1 cellular context compared by ENCODE assay signal in genomic region chr1:119783354-119784126, GRCh38.
A peak's percentile ranks its signal among the peaks of the same experiment; 100 is the strongest.
TF ChIP-seq lines count a peak whose summit lies in the region.

No MANE protein-coding gene starts in this region.

TF ChIP-seq in HepG2, 621 proteins besides CTCF, POLR2A, EP300 and RAD21 (continued from another document):
- TF ChIP-seq DMTF1 (CRISPR knock-in tag; IDR thresholded peaks at IDR 0.05) (no peak), ZNF761 (CRISPR knock-in tag; conservative IDR thresholded peaks at IDR 0.05) (no peak), SOX13 (IDR thresholded peaks at IDR 0.05) (no peak), SOX13 (CRISPR knock-in tag; conservative IDR thresholded peaks at IDR 0.05 in 1 of 2, IDR thresholded peaks at IDR 0.05 in 1 of 2) (peak in 1 of 2 experiments; percentile 67; a peak in 1 of 4 replicates), ZNF674 (CRISPR knock-in tag; IDR thresholded peaks at IDR 0.05; ENCODE audit: low read depth) (no peak), ADNP (CRISPR knock-in tag; IDR thresholded peaks at IDR 0.05) (no peak), NFIC (IDR thresholded peaks at IDR 0.05; ENCODE audit: low read length) (no peak), PCBP1 (IDR thresholded peaks at IDR 0.05; ENCODE audit: borderline replicate concordance, low read depth, low read length) (no peak), ZNF232 (CRISPR knock-in tag; IDR thresholded peaks at IDR 0.05; ENCODE audit: borderline replicate concordance) (no peak), ARID2 (CRISPR knock-in tag; IDR thresholded peaks at IDR 0.05; ENCODE audit: borderline replicate concordance) (no peak), KLF16 (CRISPR knock-in tag; IDR thresholded peaks at IDR 0.05) (peak in 1 of 2 experiments; percentile 34; a peak in 1 of 4 replicates), SNRNP70 (IDR thresholded peaks at IDR 0.05; ENCODE audit: low read depth, low read length) (no peak), ZNF468 (CRISPR knock-in tag; IDR thresholded peaks at IDR 0.05) (no peak), ZMAT3 (CRISPR knock-in tag; conservative IDR thresholded peaks at IDR 0.05) (no peak), RARA (CRISPR knock-in tag; IDR thresholded peaks at IDR 0.05) (peak; percentile 74), CENPX (CRISPR knock-in tag; IDR thresholded peaks at IDR 0.05) (no peak), ZNF879 (CRISPR knock-in tag; IDR thresholded peaks at IDR 0.05) (no peak), ZNF691 (CRISPR knock-in tag; IDR thresholded peaks at IDR 0.05; ENCODE audit: borderline replicate concordance, low read depth) (no peak), HDAC6 (IDR thresholded peaks at IDR 0.05; ENCODE audit: low read depth, low read length) (no peak), ZBTB42 (CRISPR knock-in tag; IDR thresholded peaks at IDR 0.05) (no peak), BRF2 (CRISPR knock-in tag; IDR thresholded peaks at IDR 0.05) (no peak), ZNF230 (CRISPR knock-in tag; IDR thresholded peaks at IDR 0.05) (no peak), ISX (CRISPR knock-in tag; conservative IDR thresholded peaks at IDR 0.05) (no peak), KAT8 (CRISPR knock-in tag; IDR thresholded peaks at IDR 0.05) (peak; percentile 32; the same call in 1 of the 2 replicates), FOXA3 (CRISPR knock-in tag; IDR thresholded peaks at IDR 0.05) (peak; percentile 74)
